1 cellular context compared by ENCODE assay signal in the genomic region with DNA sequence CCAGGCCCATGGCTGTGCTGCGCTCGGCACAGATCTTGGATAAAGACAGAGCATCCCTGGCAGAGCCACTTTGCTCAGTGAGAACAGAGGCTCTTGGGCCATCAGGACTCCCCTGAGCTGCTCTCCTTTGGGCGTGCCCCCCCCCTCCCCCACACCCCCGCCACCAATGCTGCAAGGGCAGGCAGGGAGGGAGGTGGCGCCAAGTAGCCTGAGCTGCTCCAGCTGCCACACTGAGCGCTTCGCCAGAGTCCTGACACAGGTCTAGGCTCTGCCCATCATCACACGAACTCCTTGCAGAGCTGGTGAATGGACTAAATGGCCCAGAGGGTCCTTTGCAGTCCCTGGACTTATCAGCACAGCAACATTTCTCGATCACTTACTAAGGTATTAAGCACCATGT.
TF ChIP-seq lines count a peak whose summit lies in the region.

No MANE protein-coding gene starts in this region.

TF ChIP-seq in A549, 52 proteins besides CTCF, POLR2A, EP300 and RAD21 (continued from another document):
- TF ChIP-seq, protein P1, sequence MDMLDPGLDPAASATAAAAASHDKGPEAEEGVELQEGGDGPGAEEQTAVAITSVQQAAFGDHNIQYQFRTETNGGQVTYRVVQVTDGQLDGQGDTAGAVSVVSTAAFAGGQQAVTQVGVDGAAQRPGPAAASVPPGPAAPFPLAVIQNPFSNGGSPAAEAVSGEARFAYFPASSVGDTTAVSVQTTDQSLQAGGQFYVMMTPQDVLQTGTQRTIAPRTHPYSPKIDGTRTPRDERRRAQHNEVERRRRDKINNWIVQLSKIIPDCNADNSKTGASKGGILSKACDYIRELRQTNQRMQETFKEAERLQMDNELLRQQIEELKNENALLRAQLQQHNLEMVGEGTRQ (IDR thresholded peaks at IDR 0.05), result no peak
- TF ChIP-seq RCOR1 (IDR thresholded peaks at IDR 0.05; ENCODE audit: low read depth, low read length), result no peak
- TF ChIP-seq SREBF2 (IDR thresholded peaks at IDR 0.05), result no peak
- TF ChIP-seq, protein P2, sequence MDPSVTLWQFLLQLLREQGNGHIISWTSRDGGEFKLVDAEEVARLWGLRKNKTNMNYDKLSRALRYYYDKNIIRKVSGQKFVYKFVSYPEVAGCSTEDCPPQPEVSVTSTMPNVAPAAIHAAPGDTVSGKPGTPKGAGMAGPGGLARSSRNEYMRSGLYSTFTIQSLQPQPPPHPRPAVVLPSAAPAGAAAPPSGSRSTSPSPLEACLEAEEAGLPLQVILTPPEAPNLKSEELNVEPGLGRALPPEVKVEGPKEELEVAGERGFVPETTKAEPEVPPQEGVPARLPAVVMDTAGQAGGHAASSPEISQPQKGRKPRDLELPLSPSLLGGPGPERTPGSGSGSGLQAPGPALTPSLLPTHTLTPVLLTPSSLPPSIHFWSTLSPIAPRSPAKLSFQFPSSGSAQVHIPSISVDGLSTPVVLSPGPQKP (IDR thresholded peaks at IDR 0.05; ENCODE audit: low read depth, low read length), result no peak
- TF ChIP-seq BHLHE40 (IDR thresholded peaks at IDR 0.05; ENCODE audit: low read depth, low read length), result no peak
- TF ChIP-seq CEBPB (IDR thresholded peaks at IDR 0.05), result no peak
- TF ChIP-seq CBX8 (IDR thresholded peaks at IDR 0.05), result no peak
- TF ChIP-seq TFCP2L1 (CRISPR knock-in tag; IDR thresholded peaks at IDR 0.05), result no peak
- TF ChIP-seq, protein P3, sequence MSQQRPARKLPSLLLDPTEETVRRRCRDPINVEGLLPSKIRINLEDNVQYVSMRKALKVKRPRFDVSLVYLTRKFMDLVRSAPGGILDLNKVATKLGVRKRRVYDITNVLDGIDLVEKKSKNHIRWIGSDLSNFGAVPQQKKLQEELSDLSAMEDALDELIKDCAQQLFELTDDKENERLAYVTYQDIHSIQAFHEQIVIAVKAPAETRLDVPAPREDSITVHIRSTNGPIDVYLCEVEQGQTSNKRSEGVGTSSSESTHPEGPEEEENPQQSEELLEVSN (IDR thresholded peaks at IDR 0.05; ENCODE audit: borderline replicate concordance, low read depth), result no peak
- TF ChIP-seq, protein P4, sequence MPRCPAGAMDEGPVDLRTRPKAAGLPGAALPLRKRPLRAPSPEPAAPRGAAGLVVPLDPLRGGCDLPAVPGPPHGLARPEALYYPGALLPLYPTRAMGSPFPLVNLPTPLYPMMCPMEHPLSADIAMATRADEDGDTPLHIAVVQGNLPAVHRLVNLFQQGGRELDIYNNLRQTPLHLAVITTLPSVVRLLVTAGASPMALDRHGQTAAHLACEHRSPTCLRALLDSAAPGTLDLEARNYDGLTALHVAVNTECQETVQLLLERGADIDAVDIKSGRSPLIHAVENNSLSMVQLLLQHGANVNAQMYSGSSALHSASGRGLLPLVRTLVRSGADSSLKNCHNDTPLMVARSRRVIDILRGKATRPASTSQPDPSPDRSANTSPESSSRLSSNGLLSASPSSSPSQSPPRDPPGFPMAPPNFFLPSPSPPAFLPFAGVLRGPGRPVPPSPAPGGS (IDR thresholded peaks at IDR 0.05), result no peak
- TF ChIP-seq FOXS1 (CRISPR knock-in tag; IDR thresholded peaks at IDR 0.05), result no peak
- TF ChIP-seq SMC3 (IDR thresholded peaks at IDR 0.05), result no peak
- no peak for TF ChIP-seq POLR2AphosphoS2 (conservative IDR thresholded peaks at IDR 0.05; ENCODE audit: low read length)
- TF ChIP-seq ZNF302 (CRISPR knock-in tag; IDR thresholded peaks at IDR 0.05), result no peak
- no peak for TF ChIP-seq NR3C1 (IDR thresholded peaks at IDR 0.05)
- TF ChIP-seq HOXB5 (CRISPR knock-in tag; IDR thresholded peaks at IDR 0.05), result no peak
- no peak for TF ChIP-seq HOXB13 (CRISPR knock-in tag; IDR thresholded peaks at IDR 0.05; ENCODE audit: low read depth)
